In the genomic region with DNA sequence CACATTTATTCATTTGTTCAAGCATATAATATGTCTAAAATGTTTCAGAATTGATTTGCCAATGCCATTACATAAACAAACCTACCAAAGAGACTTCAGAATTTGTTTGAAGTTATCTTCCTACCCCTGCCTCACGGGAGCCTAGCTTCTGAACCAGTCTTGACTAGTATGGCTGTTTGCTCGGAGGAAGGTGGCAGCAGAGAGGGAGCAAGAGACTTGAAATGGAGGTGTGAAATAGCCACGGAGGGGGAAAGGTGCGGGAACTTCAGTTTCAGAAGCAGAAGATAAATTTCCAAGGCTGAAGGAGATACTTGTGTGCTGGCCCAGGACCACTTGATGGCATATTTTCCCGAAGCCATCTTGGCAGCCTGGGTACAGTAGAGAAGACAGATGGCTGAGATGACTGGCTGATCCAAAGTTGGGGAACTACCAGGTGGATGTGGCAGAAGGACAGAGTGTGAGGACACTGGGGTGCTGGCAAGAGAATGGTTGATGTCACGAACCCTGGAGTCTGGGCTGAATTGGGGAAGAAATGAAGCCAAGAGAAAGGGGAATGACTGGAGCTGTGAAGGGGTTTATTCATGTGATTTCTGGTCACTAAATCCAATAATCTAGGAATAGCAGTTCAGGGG, we compare ENCODE assay signal across 29 cellular contexts. TPM values are rescaled to one million over a fixed set of nuclear protein-coding genes. Genes with fewer than 3 reads are reported as not detected.
"Had no signal": no experiment of that assay in that cellular context is flagged by ENCODE, and none has a peak within 500 bp of the region (broad histone marks: within the 10 kb centered on the region; RNA-seq: fewer than 3 reads in every experiment).

No MANE protein-coding gene starts in this region.

- H3K4me3 ChIP-seq: ascending aorta, colonic mucosa, dorsolateral prefrontal cortex, esophagus squamous epithelium, gastrocnemius medialis, pancreas, psoas muscle, skin epidermis, tibial artery had no signal

- H3K27me3 ChIP-seq: ascending aorta, brain microvascular endothelial cell, colonic mucosa, dorsolateral prefrontal cortex, esophagus squamous epithelium, gastrocnemius medialis, pancreas, tibial artery had no signal

- H3K4me1 Mint-ChIP-seq: activated CD4-positive, alpha-beta T cell treated with anti-CD3 and anti-CD28 coated beads, Interleukin-2, amount 10 ng/mL, durations not matched to agents 7 days and 5 days; activated CD8-positive, alpha-beta memory T cell treated with anti-CD3 and anti-CD28 coated beads, Interleukin-2, amount 10 ng/mL, durations not matched to agents 7 days and 5 days; memory B cell; stimulated activated effector memory CD8-positive, alpha-beta T cell treated with anti-CD3 and anti-CD28 coated beads, Interleukin-12 subunit alpha, Interleukin-12 subunit beta, amount 100 ng/mL, for 72 hours; stimulated activated naive CD8-positive, alpha-beta T cell treated with anti-CD3 and anti-CD28 coated beads, Interleukin-15, amount 100 ng/mL, for 72 hours had no signal

- ATAC-seq: activated CD8-positive, alpha-beta memory T cell treated with anti-CD3 and anti-CD28 coated beads, Interleukin-2, amount 10 ng/mL, durations not matched to agents 7 days and 5 days; activated CD8-positive, alpha-beta T cell treated with anti-CD3 and anti-CD28 coated beads for 36 hours; activated naive CD4-positive, alpha-beta T cell treated with anti-CD3 and anti-CD28 coated beads, Interleukin-2, amount 50 U/mL, for 72 hours; effector memory CD8-positive, alpha-beta T cell; gastrocnemius medialis; left cardiac atrium; pancreas; psoas muscle; right cardiac atrium; stimulated activated effector memory CD8-positive, alpha-beta T cell treated with anti-CD3 and anti-CD28 coated beads, Interleukin-12 subunit alpha, Interleukin-12 subunit beta, amount 100 ng/mL, for 72 hours; stimulated activated naive CD8-positive, alpha-beta T cell treated with anti-CD3 and anti-CD28 coated beads, Interleukin-15, amount 100 ng/mL, for 72 hours had no signal

- H3K9me3 ChIP-seq: ascending aorta, colonic mucosa, gastrocnemius medialis, pancreas, psoas muscle, tibial artery had no signal

- H3K27ac Mint-ChIP-seq: activated CD4-positive, alpha-beta T cell treated with anti-CD3 and anti-CD28 coated beads, Interleukin-2, amount 10 ng/mL, durations not matched to agents 7 days and 5 days; activated CD8-positive, alpha-beta memory T cell treated with anti-CD3 and anti-CD28 coated beads, Interleukin-2, amount 10 ng/mL, durations not matched to agents 7 days and 5 days; activated CD8-positive, alpha-beta T cell treated with anti-CD3 and anti-CD28 coated beads for 36 hours; activated naive CD4-positive, alpha-beta T cell treated with anti-CD3 and anti-CD28 coated beads, Interleukin-2, amount 50 U/mL, for 72 hours; activated T-helper 1 cell treated with anti-CD3 and anti-CD28 coated beads, Interleukin-12 subunit alpha, Interleukin-12 subunit beta, Interleukin-2, Interleukin-4 antibody, amounts not matched to agents 30 ng/mL and 10 ng/mL and 1 ng/mL, durations not matched to agents 14 hours and 24 hours and 36 hours; effector memory CD8-positive, alpha-beta T cell; memory B cell; nephron; stimulated activated effector memory CD8-positive, alpha-beta T cell treated with anti-CD3 and anti-CD28 coated beads, Interleukin-12 subunit alpha, Interleukin-12 subunit beta, amount 100 ng/mL, for 72 hours; stimulated activated naive CD8-positive, alpha-beta T cell treated with anti-CD3 and anti-CD28 coated beads, Interleukin-15, amount 100 ng/mL, for 72 hours; T-helper 2 cell treated with Interferon-gamma antibody and Interleukin-4, amounts not matched to agents 5 μg/mL and 100 μg/mL, for 36 hours had no signal

- H3K36me3 Mint-ChIP-seq: stimulated activated effector memory CD8-positive, alpha-beta T cell treated with anti-CD3 and anti-CD28 coated beads, Interleukin-12 subunit alpha, Interleukin-12 subunit beta, amount 100 ng/mL, for 72 hours had no signal

- H3K4me3 Mint-ChIP-seq: activated CD4-positive, alpha-beta T cell treated with anti-CD3 and anti-CD28 coated beads, Interleukin-2, amount 10 ng/mL, durations not matched to agents 7 days and 5 days; activated CD8-positive, alpha-beta memory T cell treated with anti-CD3 and anti-CD28 coated beads, Interleukin-2, amount 10 ng/mL, durations not matched to agents 7 days and 5 days; activated CD8-positive, alpha-beta T cell treated with anti-CD3 and anti-CD28 coated beads for 36 hours; activated T-helper 1 cell treated with anti-CD3 and anti-CD28 coated beads, Interleukin-12 subunit alpha, Interleukin-12 subunit beta, Interleukin-2, Interleukin-4 antibody, amounts not matched to agents 30 ng/mL and 10 ng/mL and 1 ng/mL, durations not matched to agents 14 hours and 24 hours and 36 hours; effector memory CD8-positive, alpha-beta T cell; memory B cell; nephron; stimulated activated effector memory CD8-positive, alpha-beta T cell treated with anti-CD3 and anti-CD28 coated beads, Interleukin-12 subunit alpha, Interleukin-12 subunit beta, amount 100 ng/mL, for 72 hours; stimulated activated naive CD8-positive, alpha-beta T cell treated with anti-CD3 and anti-CD28 coated beads, Interleukin-15, amount 100 ng/mL, for 72 hours; T-helper 2 cell treated with Interferon-gamma antibody and Interleukin-4, amounts not matched to agents 5 μg/mL and 100 μg/mL, for 36 hours had no signal

- H3K4me1 ChIP-seq: ascending aorta, colonic mucosa, esophagus squamous epithelium, gastrocnemius medialis, pancreas, psoas muscle, tibial artery had no signal

- H3K27ac ChIP-seq: ascending aorta, brain microvascular endothelial cell, colonic mucosa, esophagus squamous epithelium, gastrocnemius medialis, pancreas, psoas muscle, skin epidermis, tibial artery, VCaP had no signal

- H3K36me3 ChIP-seq: ascending aorta, brain microvascular endothelial cell, colonic mucosa, esophagus squamous epithelium, gastrocnemius medialis, pancreas, tibial artery had no signal

- DNase-seq: activated CD4-positive, alpha-beta T cell treated with anti-CD3 and anti-CD28 coated beads, Interleukin-2, amount 10 ng/mL, durations not matched to agents 7 days and 5 days; activated CD4-positive, CD25-positive, alpha-beta regulatory T cell treated with anti-CD3 and anti-CD28 coated beads, Interleukin-2, amount 50 U/mL, for 72 hours; activated CD8-positive, alpha-beta memory T cell treated with anti-CD3 and anti-CD28 coated beads, Interleukin-2, amount 10 ng/mL, durations not matched to agents 7 days and 5 days; activated CD8-positive, alpha-beta T cell treated with anti-CD3 and anti-CD28 coated beads for 36 hours; activated T-cell treated with anti-CD3 and anti-CD28 coated beads for 4 hours; brain microvascular endothelial cell; colonic mucosa; effector memory CD8-positive, alpha-beta T cell; esophagus squamous epithelium; gastrocnemius medialis; hippocampal formation; islet precursor cell; left cardiac atrium; pancreas; psoas muscle; right cardiac atrium; stimulated activated CD4-positive, alpha-beta T cell treated with anti-CD3 and anti-CD28 coated beads, Interleukin-1b, Interleukin-23, amount 100 ng/mL, for 48 hours; stimulated activated naive CD8-positive, alpha-beta T cell treated with anti-CD3 and anti-CD28 coated beads, Interleukin-15, amount 100 ng/mL, for 72 hours; tibial artery had no signal

- H3K27me3 Mint-ChIP-seq: activated CD8-positive, alpha-beta T cell treated with anti-CD3 and anti-CD28 coated beads for 36 hours; stimulated activated naive CD8-positive, alpha-beta T cell treated with anti-CD3 and anti-CD28 coated beads, Interleukin-15, amount 100 ng/mL, for 72 hours had no signal

RNA-seq across cellular contexts. Expression of a gene that starts 58.8 kb away (rescaled TPM):
- total RNA-seq: ascending aorta, gastrocnemius medialis had no signal
